In the genomic region with DNA sequence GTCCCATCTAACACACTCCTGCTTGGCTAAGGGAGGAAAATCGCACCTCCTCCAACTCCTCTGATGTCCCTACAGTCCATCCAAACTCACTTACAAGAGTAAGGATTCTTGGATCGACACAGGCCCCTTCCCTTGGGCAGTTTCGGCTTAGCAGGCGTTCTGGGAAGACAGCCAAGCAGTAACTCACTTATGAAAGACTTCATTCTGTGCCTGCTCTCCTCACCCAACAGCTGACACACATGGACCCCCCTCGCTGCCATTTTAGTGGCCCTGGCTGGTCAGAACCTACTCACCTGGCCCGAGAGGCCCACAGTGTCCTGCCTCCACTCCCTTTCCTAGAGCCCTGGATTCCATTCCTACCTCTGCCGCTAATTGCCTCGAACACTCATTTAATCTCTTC, we compare ENCODE assay signal across 10 cellular contexts. TPM values are rescaled to one million over a fixed set of nuclear protein-coding genes. Genes with fewer than 3 reads are reported as not detected.
DNase-seq lines count a peak whose midpoint lies in the region; ATAC-seq and TF ChIP-seq lines count a peak whose summit lies in the region.
"Had no signal": no experiment of that assay in that cellular context is flagged by ENCODE, and none has a peak within 500 bp of the region (broad histone marks: within the 10 kb centered on the region; RNA-seq: fewer than 3 reads in every experiment).

No MANE protein-coding gene starts in this region.

- no peak overlapping the region for H3K4me3 Mint-ChIP-seq in neural crest cell

- no peaks in the 10 kb centered on the region for H3K36me3 Mint-ChIP-seq in neural crest cell (ENCODE audit: low read depth)

- intact Hi-C loops in dorsolateral prefrontal cortex (cut with DNase I): loop anchor here in 1 of 2 donors (10.0 kb wide), 1 partner anchor 364 kb away; no protein-coding TSS in a partner anchor

- no peak for ATAC-seq in HG03565 (IDR thresholded peaks at IDR 0.05; ENCODE audit: unreplicated experiment)
- ATAC-seq in GM21825 (IDR thresholded peaks at IDR 0.05; ENCODE audit: unreplicated experiment): no peak

- DNase-seq in EH (ENCODE audit: low read depth): peak; percentile 66
- DNase-seq in NCI-H1105 treated with DMSO at 0.1 percent for 48 hours (lab: John Stamatoyannopoulos, UW): peak; percentile 52
- peak in 7 of 10 donors; percentile 34 to 50 (median 49) for DNase-seq in dorsolateral prefrontal cortex
- no peak for DNase-seq in neural crest cell (ENCODE audit: low read depth, low spot score)
- DNase-seq in AG08395 (ENCODE audit: low spot score): no peak
- DNase-seq in GOT3 (lab: John Stamatoyannopoulos, UW): no peak
- DNase-seq: small intestine had no signal

- peak overlapping the region in 2 of 59 donors; percentile 1 to 44 for H3K27ac ChIP-seq in dorsolateral prefrontal cortex

- no peaks in the 10 kb centered on the region for H3K27me3 Mint-ChIP-seq in neural crest cell (ENCODE audit: low read depth)

- H3K27me3 ChIP-seq in dorsolateral prefrontal cortex: no peaks in the 10 kb centered on the region

- H3K27ac Mint-ChIP-seq in neural crest cell (ENCODE audit: unreplicated experiment): peak overlapping the region; percentile 79

- H3K4me1 Mint-ChIP-seq in neural crest cell: peaks cover 4% of the 10 kb centered on the region

- H3K9me3 Mint-ChIP-seq in neural crest cell: no peaks in the 10 kb centered on the region

- H3K4me3 ChIP-seq in dorsolateral prefrontal cortex: no peak overlapping the region
- H3K4me3 ChIP-seq: lung had no signal

- TF ChIP-seq CTCF in dorsolateral prefrontal cortex (IDR thresholded peaks at IDR 0.05 in 54 of 56, conservative IDR thresholded peaks at IDR 0.05 in 2 of 56; ENCODE audit: low read depth in 1 of 56, partially characterized antibody in 56 of 56): no peak
- TF ChIP-seq CTCF in neural crest cell (conservative IDR thresholded peaks at IDR 0.05): no peak

RNA-seq across cellular contexts. Expression of a gene that starts 52.3 kb away (rescaled TPM):
- under 1 TPM in 9 of 120 experiments, not detected in 111; 0.28 to 0.55 (median 0.39) TPM for total RNA-seq in dorsolateral prefrontal cortex
- 0.86 and 1.2 TPM in 2 replicates for total RNA-seq in neural crest cell

Comparison
In these comparisons a context has a peak if more than half of its experiments do, and no peak if none do; other contexts are left out.
1. DNase-seq: peak in EH (single experiment), NCI-H1105 treated with DMSO at 0.1 percent for 48 hours (single experiment) and dorsolateral prefrontal cortex (7 of 10); none in neural crest cell (single experiment), AG08395 (single experiment) and GOT3 (single experiment).